1 cellular context compared by ENCODE assay signal in the genomic region with DNA sequence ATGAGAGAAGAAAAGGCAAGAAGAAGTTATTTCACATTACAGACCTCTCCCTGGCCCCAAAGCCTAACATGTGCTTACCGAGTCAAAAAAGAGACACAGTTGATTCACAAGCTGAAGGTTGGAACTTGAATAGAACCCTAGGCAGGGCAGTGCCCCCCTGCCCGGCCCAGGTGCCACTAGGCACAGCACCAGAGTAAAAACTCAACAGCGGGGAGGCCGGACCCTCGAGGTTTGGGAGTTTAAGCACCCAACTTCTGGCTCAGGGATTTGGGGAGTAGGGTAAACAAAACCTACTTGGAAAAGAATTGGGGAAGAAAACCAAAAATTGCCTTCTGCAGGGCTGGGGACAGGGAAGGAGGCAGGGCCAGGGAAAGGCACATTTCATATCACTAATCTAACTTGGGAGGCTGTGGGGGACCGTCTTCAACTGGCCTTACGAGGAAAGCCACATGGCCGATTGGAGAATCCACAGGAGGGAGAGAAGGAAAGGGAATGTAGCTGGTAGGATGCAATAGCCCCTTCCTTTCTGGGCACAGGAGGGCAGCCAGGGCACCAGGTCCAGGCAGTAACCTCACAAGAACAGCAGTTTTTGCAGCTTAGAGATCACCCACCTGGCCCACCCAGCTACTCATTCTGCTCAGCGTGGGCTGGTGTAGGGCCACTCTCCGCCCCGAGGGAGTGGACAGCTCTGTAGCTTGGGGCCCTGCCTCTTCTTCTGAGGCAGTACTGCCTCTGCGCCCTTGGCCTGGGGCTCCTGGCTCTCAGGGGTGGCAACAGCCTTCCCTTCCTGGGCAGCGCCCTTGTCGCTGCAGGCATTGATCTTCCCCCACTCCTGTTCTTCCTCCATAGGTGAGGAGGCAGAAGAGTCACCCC.
TF ChIP-seq lines count a peak whose summit lies in the region.

No MANE protein-coding gene starts in this region.

TF ChIP-seq in HEK293, 187 proteins besides CTCF, POLR2A, EP300 and RAD21 (continued from another document):
- TF ChIP-seq, protein P1, sequence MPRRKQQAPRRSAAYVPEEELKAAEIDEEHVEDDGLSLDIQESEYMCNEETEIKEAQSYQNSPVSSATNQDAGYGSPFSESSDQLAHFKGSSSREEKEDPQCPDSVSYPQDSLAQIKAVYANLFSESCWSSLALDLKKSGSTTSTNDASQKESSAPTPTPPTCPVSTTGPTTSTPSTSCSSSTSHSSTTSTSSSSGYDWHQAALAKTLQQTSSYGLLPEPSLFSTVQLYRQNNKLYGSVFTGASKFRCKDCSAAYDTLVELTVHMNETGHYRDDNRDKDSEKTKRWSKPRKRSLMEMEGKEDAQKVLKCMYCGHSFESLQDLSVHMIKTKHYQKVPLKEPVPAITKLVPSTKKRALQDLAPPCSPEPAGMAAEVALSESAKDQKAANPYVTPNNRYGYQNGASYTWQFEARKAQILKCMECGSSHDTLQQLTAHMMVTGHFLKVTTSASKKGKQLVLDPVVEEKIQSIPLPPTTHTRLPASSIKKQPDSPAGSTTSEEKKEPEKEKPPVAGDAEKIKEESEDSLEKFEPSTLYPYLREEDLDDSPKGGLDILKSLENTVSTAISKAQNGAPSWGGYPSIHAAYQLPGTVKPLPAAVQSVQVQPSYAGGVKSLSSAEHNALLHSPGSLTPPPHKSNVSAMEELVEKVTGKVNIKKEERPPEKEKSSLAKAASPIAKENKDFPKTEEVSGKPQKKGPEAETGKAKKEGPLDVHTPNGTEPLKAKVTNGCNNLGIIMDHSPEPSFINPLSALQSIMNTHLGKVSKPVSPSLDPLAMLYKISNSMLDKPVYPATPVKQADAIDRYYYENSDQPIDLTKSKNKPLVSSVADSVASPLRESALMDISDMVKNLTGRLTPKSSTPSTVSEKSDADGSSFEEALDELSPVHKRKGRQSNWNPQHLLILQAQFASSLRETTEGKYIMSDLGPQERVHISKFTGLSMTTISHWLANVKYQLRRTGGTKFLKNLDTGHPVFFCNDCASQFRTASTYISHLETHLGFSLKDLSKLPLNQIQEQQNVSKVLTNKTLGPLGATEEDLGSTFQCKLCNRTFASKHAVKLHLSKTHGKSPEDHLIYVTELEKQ (tag by site-specific recombination; IDR thresholded peaks at IDR 0.05; ENCODE audit: borderline replicate concordance) = no peak
- TF ChIP-seq ZNF768 (tag by site-specific recombination; IDR thresholded peaks at IDR 0.05) = 0 out of 2 replicates have a peak, but pooled peaks have one; percentile 13
